In the genomic region with DNA sequence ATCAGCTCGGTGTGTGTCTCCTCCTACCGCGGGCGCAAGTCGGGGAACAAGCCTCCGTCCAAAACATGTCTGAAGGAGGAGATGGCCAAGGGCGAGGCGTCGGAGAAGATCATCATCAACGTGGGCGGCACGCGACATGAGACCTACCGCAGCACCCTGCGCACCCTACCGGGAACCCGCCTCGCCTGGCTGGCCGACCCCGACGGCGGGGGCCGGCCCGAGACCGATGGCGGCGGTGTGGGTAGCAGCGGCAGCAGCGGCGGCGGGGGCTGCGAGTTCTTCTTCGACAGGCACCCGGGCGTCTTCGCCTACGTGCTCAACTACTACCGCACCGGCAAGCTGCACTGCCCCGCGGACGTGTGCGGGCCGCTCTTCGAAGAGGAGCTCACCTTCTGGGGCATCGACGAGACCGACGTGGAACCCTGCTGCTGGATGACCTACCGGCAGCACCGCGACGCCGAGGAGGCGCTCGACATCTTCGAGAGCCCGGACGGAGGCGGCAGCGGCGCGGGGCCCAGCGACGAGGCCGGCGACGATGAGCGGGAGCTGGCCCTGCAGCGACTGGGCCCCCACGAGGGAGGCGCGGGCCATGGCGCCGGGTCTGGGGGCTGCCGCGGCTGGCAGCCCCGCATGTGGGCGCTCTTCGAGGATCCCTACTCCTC, we compare ENCODE assay signal across 1 cellular context.
TF ChIP-seq lines count a peak whose summit lies in the region.

No MANE protein-coding gene starts in this region.

TF ChIP-seq in SK-N-SH, 30 proteins besides CTCF, POLR2A, EP300 and RAD21 (continued from another document):
- TF ChIP-seq CHD2 (IDR thresholded peaks at IDR 0.05; ENCODE audit: low read length, partially characterized antibody), result no peak
- TF ChIP-seq RXRA (IDR thresholded peaks at IDR 0.05; ENCODE audit: borderline replicate concordance, low read depth), result no peak
- TF ChIP-seq SMC3 (IDR thresholded peaks at IDR 0.05; ENCODE audit: low read depth, low read length), result no peak
- no peak for TF ChIP-seq FOSL2 (IDR thresholded peaks at IDR 0.05; ENCODE audit: borderline replicate concordance, low read depth)
- TF ChIP-seq NFIC (IDR thresholded peaks at IDR 0.05; ENCODE audit: borderline replicate concordance), result no peak
- no peak for TF ChIP-seq FOXM1 (IDR thresholded peaks at IDR 0.05; ENCODE audit: low read depth)
- no peak for TF ChIP-seq GATA2 (CRISPR knock-in tag; IDR thresholded peaks at IDR 0.05)
- no peak for TF ChIP-seq TAF1 (IDR thresholded peaks at IDR 0.05; ENCODE audit: borderline replicate concordance, low read depth, low read length)
- TF ChIP-seq MEF2A (IDR thresholded peaks at IDR 0.05; ENCODE audit: borderline replicate concordance, low read depth), result no peak
